ENCODE assay signal across 8 cellular contexts in the genomic region with DNA sequence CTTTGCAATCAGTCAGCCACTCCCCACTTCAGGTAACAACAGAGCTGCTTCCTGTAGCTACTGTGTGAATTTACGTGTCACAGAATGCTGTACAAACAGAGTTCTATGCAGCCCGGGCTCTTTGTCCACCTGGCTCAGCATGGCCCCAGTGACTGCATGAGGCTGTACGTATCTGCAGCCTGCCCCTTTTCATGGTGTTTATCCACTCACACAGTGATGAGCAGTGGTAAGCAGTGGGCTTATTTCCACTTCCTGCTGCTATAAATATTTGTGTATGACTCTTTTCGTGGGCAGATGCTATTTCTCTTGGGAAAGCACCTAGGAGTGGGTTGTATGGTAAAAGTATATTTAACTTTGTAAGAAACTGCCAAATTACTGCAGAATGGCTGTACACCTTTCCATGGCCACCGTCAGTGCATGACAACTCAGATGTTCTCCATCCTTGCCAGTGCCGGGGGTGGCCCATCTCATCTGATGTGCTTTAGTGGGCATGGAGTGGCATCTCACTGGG. TPM values are rescaled to one million over a fixed set of nuclear protein-coding genes. Genes with fewer than 3 reads are reported as not detected.
DNase-seq lines count a peak whose midpoint lies in the region; ATAC-seq and TF ChIP-seq lines count a peak whose summit lies in the region.

No MANE protein-coding gene starts in this region.

- intact Hi-C loops in mucosa of descending colon (cut with DNase I, micrococcal nuclease) = no loop called here

- no peaks in the 10 kb centered on the region for H3K9me3 ChIP-seq in mucosa of descending colon

- ATAC-seq in HG03159 (IDR thresholded peaks at IDR 0.05; ENCODE audit: unreplicated experiment) = peak; percentile 50
- peak; percentile 93 for ATAC-seq in mucosa of descending colon
- ATAC-seq in HG03571 (IDR thresholded peaks at IDR 0.05; ENCODE audit: unreplicated experiment) = no peak

- H3K4me3 ChIP-seq in mucosa of descending colon = no peak overlapping the region

- H3K36me3 ChIP-seq in mucosa of descending colon (ENCODE audit: low read depth) = no peaks in the 10 kb centered on the region

- TF ChIP-seq CTCF in mucosa of descending colon (IDR thresholded peaks at IDR 0.05) = no peak

- H3K4me1 ChIP-seq in mucosa of descending colon (ENCODE audit: low read depth) = peaks cover 5% of the 10 kb centered on the region

- DNase-seq in EH (ENCODE audit: low read depth) (peak; percentile 60), mucosa of descending colon (peak in 2 of 3 donors; percentile 54 to 75), NCI-H2196 treated with DMSO at 0.1 percent for 48 hours (lab: John Stamatoyannopoulos, UW; ENCODE audit: unreplicated experiment) (no peak), D341Med (ENCODE audit: low spot score) (no peak), HUDEP-2 (lab: John Stamatoyannopoulos, UW; ENCODE audit: unreplicated experiment in 76 of 76) (no peak)
- DNase-seq in activated CD8-positive, alpha-beta memory T cell treated with anti-CD3 and anti-CD28 coated beads, Interleukin-2, amount 50 U/mL, for 48 hours = peak; percentile 59

RNA-seq across cellular contexts. Expression of a gene that starts 43.3 kb away (rescaled TPM):
- total RNA-seq in mucosa of descending colon = 1 to 10 TPM; 2.8 to 7.5 (median 6.2) TPM

Comparison
In these comparisons a context has a peak if more than half of its experiments do, and no peak if none do; other contexts are left out.
1. DNase-seq: peak in EH (single experiment), activated CD8-positive, alpha-beta memory T cell treated with anti-CD3 and anti-CD28 coated beads, Interleukin-2, amount 50 U/mL, for 48 hours (single experiment) and mucosa of descending colon (2 of 3); none in NCI-H2196 treated with DMSO at 0.1 percent for 48 hours (single experiment), D341Med (single experiment) and HUDEP-2 (0 of 76).